Comparison of ENCODE assay signal across 14 cellular contexts in genomic region chr1:243718893-243719292, GRCh38.
DNase-seq lines count a peak whose midpoint lies in the region; ATAC-seq, FAIRE-seq and TF ChIP-seq lines count a peak whose summit lies in the region.
"Had no signal": no experiment of that assay in that cellular context is flagged by ENCODE, and none has a peak within 500 bp of the region (broad histone marks: within the 10 kb centered on the region; RNA-seq: fewer than 3 reads in every experiment).

No MANE protein-coding gene starts in this region.

- FAIRE-seq in HTR-8/SVneo (lab: Jason Lieb, UNC) (peak; percentile 13), keratinocyte (lab: Jason Lieb, UNC) (peak; percentile 64)
- FAIRE-seq: small intestine had no signal

- no peaks in the 10 kb centered on the region for H3K79me2 ChIP-seq in keratinocyte (ENCODE audit: control insufficient read depth, insufficient read depth, low read length)

- POLR2A ChIA-PET in AG04449 (lab: Yijun Ruan, JAX) = no interaction called here

- H3K27ac ChIP-seq in brain microvascular endothelial cell = peak overlapping the region; percentile 34
- H3K27ac ChIP-seq in keratinocyte (ENCODE audit: control insufficient read depth, insufficient read depth, low read length) = peak overlapping the region; percentile 66
- H3K27ac ChIP-seq: BLaER1 treated with 17β-estradiol and CSF1 and Interleukin-3, amounts not matched to agents 10 nM and 100 nM; dorsolateral prefrontal cortex had no signal

- H3K27me3 ChIP-seq in brain microvascular endothelial cell (replicated peaks) (no peaks in the 10 kb centered on the region), keratinocyte (ENCODE audit: control insufficient read depth, extremely low read depth, insufficient read depth, low read length) (no peaks in the 10 kb centered on the region)
- H3K27me3 ChIP-seq: BLaER1 treated with 17β-estradiol and CSF1 and Interleukin-3, amounts not matched to agents 10 nM and 100 nM; dorsolateral prefrontal cortex had no signal

- H2AFZ ChIP-seq in keratinocyte (ENCODE audit: control insufficient read depth, low read length) = no peak overlapping the region

- dilution Hi-C loops in keratinocyte (cut with MboI; ENCODE audit: extremely low pct_ligation_motif_present, low sequenced_read_pairs) = no loop called here

- CTCF ChIA-PET in AG04449 (lab: Yijun Ruan, JAX) = interaction anchor here (0.9 to 1.6 kb wide), 2 partner anchors 24 to 30 kb away, joined by 3 to 7 read pairs; no protein-coding TSS in a partner anchor

- H3K36me3 ChIP-seq in brain microvascular endothelial cell (replicated peaks) (no peaks in the 10 kb centered on the region), keratinocyte (ENCODE audit: control insufficient read depth in 2 of 2, extremely low read depth in 1 of 2, insufficient read depth in 2 of 2, low read length in 2 of 2) (no peaks in the 10 kb centered on the region)

- H3K4me3 ChIP-seq in AG04449 (ENCODE audit: low read depth, low read length) (no peak overlapping the region), brain microvascular endothelial cell (ENCODE audit: low read depth, low read length) (no peak overlapping the region), keratinocyte (ENCODE audit: control insufficient read depth in 2 of 3, extremely low read depth in 1 of 3, insufficient read depth in 2 of 3, low read depth in 1 of 3, low read length in 3 of 3) (no peak overlapping the region)
- H3K4me3 ChIP-seq: BLaER1 treated with 17β-estradiol and CSF1 and Interleukin-3, amounts not matched to agents 10 nM and 100 nM; dorsolateral prefrontal cortex; mucosa of descending colon had no signal

- no peaks in the 10 kb centered on the region for H3K9me1 ChIP-seq in keratinocyte (ENCODE audit: control insufficient read depth, extremely low read depth, insufficient read depth, low read length)

- in situ Hi-C loops in brain microvascular endothelial cell (cut with HindIII; ENCODE audit: low pct_ligation_motif_present, low sequenced_read_pairs) = no loop called here

- H3K9me3 ChIP-seq in keratinocyte (ENCODE audit: control insufficient read depth, low read depth, low read length) = no peaks in the 10 kb centered on the region
- H3K9me3 ChIP-seq: mucosa of descending colon had no signal

- H3K9ac ChIP-seq in keratinocyte (ENCODE audit: control insufficient read depth, extremely low read depth, insufficient read depth, low read length) = no peak overlapping the region
- H3K9ac ChIP-seq: BLaER1 treated with 17β-estradiol and CSF1 and Interleukin-3, amounts not matched to agents 10 nM and 100 nM had no signal

- no peaks in the 10 kb centered on the region for H4K20me1 ChIP-seq in keratinocyte (ENCODE audit: control insufficient read depth, extremely low read depth, insufficient read depth, low read length)

- DNase-seq in AG04449 (ENCODE audit: low read depth, low spot score) (peak; percentile 79), HTR-8/SVneo (ENCODE audit: insufficient read length, low spot score) (peak; percentile 56), brain microvascular endothelial cell (no peak), keratinocyte (ENCODE audit: low read depth, low spot score) (peak; percentile 26), HT-29 (ENCODE audit: low spot score) (no peak)
- DNase-seq in activated CD4-positive, CD25-positive, alpha-beta regulatory T cell (lab: John Stamatoyannopoulos, UW) = no peak
- DNase-seq: dorsolateral prefrontal cortex, mucosa of descending colon, NCI-H187, small intestine, T-helper 2 cell had no signal

- H3K4me2 ChIP-seq in keratinocyte (ENCODE audit: control insufficient read depth, extremely low read depth, insufficient read depth, low read depth, low read length) = peak overlapping the region; percentile 49
- H3K4me2 ChIP-seq: BLaER1 treated with 17β-estradiol and CSF1 and Interleukin-3, amounts not matched to agents 10 nM and 100 nM had no signal

- ATAC-seq in HG03521 (IDR thresholded peaks at IDR 0.05; ENCODE audit: unreplicated experiment) = no peak
- no peak for ATAC-seq in HG03045 (IDR thresholded peaks at IDR 0.05; ENCODE audit: unreplicated experiment)
- ATAC-seq: mucosa of descending colon had no signal

- no peak for TF ChIP-seq CTCF in AG04449 (IDR thresholded peaks at IDR 0.05; ENCODE audit: insufficient read depth, low read length, missing control alignments)
- no peak for TF ChIP-seq CTCF in brain microvascular endothelial cell (IDR thresholded peaks at IDR 0.05; ENCODE audit: low read depth, low read length, missing control alignments)
- no peak for TF ChIP-seq CTCF in keratinocyte (optimal IDR thresholded peaks at IDR 0.05 in 1 of 3, IDR thresholded peaks at IDR 0.05 in 1 of 3, conservative IDR thresholded peaks at IDR 0.05 in 1 of 3; ENCODE audit: extremely low read depth in 1 of 3, insufficient read depth in 2 of 3, low read length in 3 of 3)

- H3K4me1 ChIP-seq in keratinocyte (ENCODE audit: control insufficient read depth, extremely low read depth, insufficient read depth, low read length) = peaks cover 12% of the 10 kb centered on the region

Comparison
In these comparisons a context has a peak if more than half of its experiments do, and no peak if none do; other contexts are left out.
1. DNase-seq: peak in AG04449 (single experiment), HTR-8/SVneo (single experiment) and keratinocyte (single experiment); none in brain microvascular endothelial cell (single experiment), HT-29 (single experiment) and activated CD4-positive, CD25-positive, alpha-beta regulatory T cell (0 of 4).